9 cellular contexts compared by ENCODE assay signal in the genomic region with DNA sequence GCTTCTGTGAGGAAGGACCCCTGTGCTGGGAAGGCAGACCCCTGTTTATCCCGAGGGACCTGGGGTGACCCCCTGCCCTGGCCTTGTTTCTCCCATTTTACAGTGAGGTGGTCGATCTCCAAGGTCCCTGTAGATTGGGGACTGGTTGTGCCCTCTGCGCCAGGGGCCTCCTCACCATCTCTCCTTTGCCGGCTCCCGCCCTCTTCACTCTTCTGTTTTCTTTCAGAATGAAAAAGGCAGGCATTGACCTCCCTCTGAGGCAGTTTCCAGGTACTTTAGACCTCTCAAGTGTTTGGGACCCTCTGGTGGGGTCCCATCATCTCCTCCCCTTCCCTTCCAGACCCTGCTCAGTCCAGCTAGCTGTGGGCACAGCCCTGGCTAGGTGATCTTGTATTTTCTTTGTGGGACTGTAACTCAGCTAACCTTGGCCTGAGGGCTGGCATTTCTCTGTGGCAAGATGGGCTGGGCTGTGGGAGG. TPM values are rescaled to one million over a fixed set of nuclear protein-coding genes. Genes with fewer than 3 reads are reported as not detected.
A peak's percentile ranks its signal among the peaks of the same experiment; 100 is the strongest.
DNase-seq lines count a peak whose midpoint lies in the region; ATAC-seq and TF ChIP-seq lines count a peak whose summit lies in the region.
"Had no signal": no experiment of that assay in that cellular context is flagged by ENCODE, and none has a peak within 500 bp of the region (broad histone marks: within the 10 kb centered on the region; RNA-seq: fewer than 3 reads in every experiment).

No MANE protein-coding gene starts in this region.

- H3K4me3 ChIP-seq in GM12875 (ENCODE audit: low read depth, low read length): peak overlapping the region; percentile 54
- H3K4me3 ChIP-seq in sigmoid colon: peak overlapping the region; percentile 80 to 91 (median 84)

- peak overlapping the region; percentile 99 for H3K4me3 Mint-ChIP-seq in activated CD4-positive, alpha-beta memory T cell treated with anti-CD3 and anti-CD28 coated beads for 36 hours

- peaks cover 3% of the 10 kb centered on the region for H3K36me3 Mint-ChIP-seq in activated CD4-positive, alpha-beta memory T cell treated with anti-CD3 and anti-CD28 coated beads for 36 hours

- TF ChIP-seq EP300 in sigmoid colon (IDR thresholded peaks at IDR 0.05): no peak

- intact Hi-C loops in activated CD4-positive, alpha-beta memory T cell treated with anti-CD3 and anti-CD28 coated beads for 36 hours (cut with micrococcal nuclease): loop anchor here (2.0 kb wide), 1 partner anchor 17 kb away; no protein-coding TSS in a partner anchor
- intact Hi-C loops in sigmoid colon (cut with DNase I): no loop called here

- no peak for DNase-seq in activated CD4-positive, alpha-beta memory T cell treated with anti-CD3 and anti-CD28 coated beads for 36 hours
- DNase-seq in foreskin keratinocyte (peak in 1 of 2 donors; percentile 50), sigmoid colon (no peak), cerebellar nuclear complex (lab: John Stamatoyannopoulos, UW) (no peak), G401 (ENCODE audit: low spot score) (no peak), NK-92 (lab: John Stamatoyannopoulos, UW; ENCODE audit: unreplicated experiment) (no peak), midbrain (lab: John Stamatoyannopoulos, UW) (no peak)
- DNase-seq: stimulated activated naive CD4-positive, alpha-beta T cell had no signal

- WGBS in sigmoid colon, 2 donors: 55 to 59% methylated on average over 5 of the region's 5 CpGs

- peak overlapping the region; percentile 18 for H3K27ac ChIP-seq in foreskin keratinocyte
- peak overlapping the region; percentile 98 to 100 (median 100) for H3K27ac ChIP-seq in sigmoid colon

- POLR2A ChIA-PET in activated CD4-positive, alpha-beta memory T cell treated with anti-CD3 and anti-CD28 coated beads for 36 hours (lab: Charles Lee): no interaction called here

- no peaks in the 10 kb centered on the region for H3K9me3 Mint-ChIP-seq in activated CD4-positive, alpha-beta memory T cell treated with anti-CD3 and anti-CD28 coated beads for 36 hours

- H3K27me3 Mint-ChIP-seq in activated CD4-positive, alpha-beta memory T cell treated with anti-CD3 and anti-CD28 coated beads for 36 hours: no peaks in the 10 kb centered on the region

- peaks cover 32% of the 10 kb centered on the region for H3K4me1 Mint-ChIP-seq in activated CD4-positive, alpha-beta memory T cell treated with anti-CD3 and anti-CD28 coated beads for 36 hours (ENCODE audit: low read depth)

- in situ Hi-C loops in G401 (cut with HindIII; ENCODE audit: low sequenced_read_pairs): no loop called here

- no peak for TF ChIP-seq CTCF in GM12875 (IDR thresholded peaks at IDR 0.05; ENCODE audit: borderline replicate concordance, insufficient read depth, low read depth, low read length)
- TF ChIP-seq CTCF in foreskin keratinocyte (conservative IDR thresholded peaks at IDR 0.05): no peak
- no peak for TF ChIP-seq CTCF in sigmoid colon (IDR thresholded peaks at IDR 0.05)

- no peak for ATAC-seq in foreskin keratinocyte

- H3K9me3 ChIP-seq in sigmoid colon: no peaks in the 10 kb centered on the region

- peaks cover 15% of the 10 kb centered on the region for H3K4me1 ChIP-seq in foreskin keratinocyte
- H3K4me1 ChIP-seq in sigmoid colon: peaks cover 0 to 90% (median 87%) of the 10 kb centered on the region in 4 donors

- H3K36me3 ChIP-seq in sigmoid colon: peaks cover 11 to 27% (median 22%) of the 10 kb centered on the region in 4 donors

- H3K27me3 ChIP-seq in foreskin keratinocyte: no peaks in the 10 kb centered on the region
- no peaks in the 10 kb centered on the region for H3K27me3 ChIP-seq in sigmoid colon

- peak overlapping the region; percentile 99 for H3K27ac Mint-ChIP-seq in activated CD4-positive, alpha-beta memory T cell treated with anti-CD3 and anti-CD28 coated beads for 36 hours

- TF ChIP-seq POLR2A in sigmoid colon (IDR thresholded peaks at IDR 0.05): no peak

- CTCF ChIA-PET in activated CD4-positive, alpha-beta memory T cell treated with anti-CD3 and anti-CD28 coated beads for 36 hours (lab: Charles Lee): interaction anchor here (0.7 to 1.6 kb wide), 2 partner anchors 15 to 322 kb away, joined by 3 to 5 read pairs; no protein-coding TSS in a partner anchor

RNA-seq across cellular contexts. Expression of a gene that starts 1.5 kb away (rescaled TPM):
- total RNA-seq in activated CD4-positive, alpha-beta memory T cell treated with anti-CD3 and anti-CD28 coated beads for 36 hours: 10 to 100 TPM; 15.2 to 17.4 TPM
- total RNA-seq in foreskin keratinocyte (194 and 216 TPM in 2 replicates), sigmoid colon (100 to 1,000 TPM; 151 to 201 (median 172) TPM)
- polyA plus RNA-seq in foreskin keratinocyte (211 and 241 TPM in 2 replicates), sigmoid colon (10 to 100 TPM; 12.0 to 57.1 (median 17.6) TPM)
- total RNA-seq in G401 (2014; rRNA removed; shearing (Covaris generic)): 721 and 818 TPM in 2 replicates

RNA-seq across cellular contexts. Expression of a gene that starts 37.8 kb away (rescaled TPM):
- total RNA-seq in activated CD4-positive, alpha-beta memory T cell treated with anti-CD3 and anti-CD28 coated beads for 36 hours: 10 to 100 TPM; 26.5 to 32.0 TPM
- total RNA-seq in foreskin keratinocyte: 6.4 and 11.1 TPM in 2 replicates
- 5.1 and 8.5 TPM in 2 replicates for polyA plus RNA-seq in foreskin keratinocyte
- 1 to 10 TPM; 4.3 to 7.5 (median 5.8) TPM for total RNA-seq in sigmoid colon
- polyA plus RNA-seq in sigmoid colon: 1 to 10 TPM in 2 of 3 donors, not detected in 1; 2.4 to 8.1 TPM
- total RNA-seq in G401 (2014; rRNA removed; shearing (Covaris generic)): 4.6 and 10.8 TPM in 2 replicates

Comparison
In these comparisons a context has a peak if more than half of its experiments do, and no peak if none do; other contexts are left out.
1. RNA of a gene that starts 1.5 kb away (total RNA-seq): 721 to 818 TPM in G401, 194 to 216 TPM in foreskin keratinocyte and 151 to 201 TPM in sigmoid colon; 15.2 to 17.4 TPM in activated CD4-positive, alpha-beta memory T cell treated with anti-CD3 and anti-CD28 coated beads for 36 hours; every median in the first group is over 4 times any median in the second.